ENCODE assay signal across 9 cellular contexts in genomic region chr15:65376767-65377104, GRCh38. TPM values are rescaled to one million over a fixed set of nuclear protein-coding genes. Genes with fewer than 3 reads are reported as not detected.
DNase-seq lines count a peak whose midpoint lies in the region; ATAC-seq, FAIRE-seq and TF ChIP-seq lines count a peak whose summit lies in the region.
"Had no signal": no experiment of that assay in that cellular context is flagged by ENCODE, and none has a peak within 500 bp of the region (broad histone marks: within the 10 kb centered on the region; RNA-seq: fewer than 3 reads in every experiment).

No MANE protein-coding gene starts in this region.

- POLR2A ChIA-PET in Caco-2 (lab: Charles Lee) (interaction anchor here (0.6 to 4.0 kb wide), 2 partner anchors 56 to 72 kb away, joined by 3 to 25 read pairs; partner anchors contain the start of gene RNU5B-1), Panc1 (lab: Charles Lee) (interaction anchor here (0.6 kb wide), 1 partner anchor 9 kb away, joined by 5 read pairs; no protein-coding TSS in a partner anchor)

- peak; percentile 68 for ATAC-seq in Panc1
- ATAC-seq in pancreas: peak; percentile 41 to 68 (median 59)
- no peak for ATAC-seq in GM18511 (IDR thresholded peaks at IDR 0.05; ENCODE audit: unreplicated experiment)
- no peak for ATAC-seq in HG03342 (IDR thresholded peaks at IDR 0.05; ENCODE audit: unreplicated experiment)

- H3K4me2 ChIP-seq in fibroblast of lung (ENCODE audit: extremely low read depth, insufficient read depth, low read length): peak overlapping the region; percentile 79

- H3K27me3 ChIP-seq in Caco-2 (replicated peaks; ENCODE audit: control insufficient read depth, insufficient read depth, low read length) (no peaks in the 10 kb centered on the region), Panc1 (ENCODE audit: control insufficient read depth, insufficient read depth, low read length) (peaks cover 34% of the 10 kb centered on the region), fibroblast of lung (ENCODE audit: control insufficient read depth, insufficient read depth, low read length) (peaks cover 37% of the 10 kb centered on the region), pancreas (peaks cover 0 to 14% (median 2%) of the 10 kb centered on the region in 4 donors)
- H3K27me3 ChIP-seq: thyroid gland had no signal

- H3K27me3 Mint-ChIP-seq in Caco-2 (ENCODE audit: insufficient read depth, unreplicated experiment): no peaks in the 10 kb centered on the region

- FAIRE-seq in pancreas (lab: Jason Lieb, UNC): no peak

- no TSS peak for BruUV-seq in Caco-2 (replicated peaks; lab: Mats Ljungman, UMichigan)
- no TSS peak for BruUV-seq in Panc1 (replicated peaks; lab: Mats Ljungman, UMichigan)

- peaks cover 23% of the 10 kb centered on the region for H3K4me1 Mint-ChIP-seq in Caco-2 (ENCODE audit: low read depth, unreplicated experiment)

- no peaks in the 10 kb centered on the region for H4K20me1 ChIP-seq in fibroblast of lung (ENCODE audit: control insufficient read depth, extremely low read depth, insufficient read depth, low read length)

- TF ChIP-seq CTCF in Caco-2 (IDR thresholded peaks at IDR 0.05; ENCODE audit: insufficient read depth in 1 of 2, low read depth in 1 of 2, low read length in 1 of 2, severe bottlenecking in 1 of 2, unreplicated experiment in 1 of 2) (no peak), Panc1 (IDR thresholded peaks at IDR 0.05) (no peak), fibroblast of lung (conservative IDR thresholded peaks at IDR 0.05 in 1 of 2, IDR thresholded peaks at IDR 0.05 in 1 of 2; ENCODE audit: low read depth in 1 of 2, low read length in 2 of 2) (no peak), pancreas (IDR thresholded peaks at IDR 0.05) (no peak)

- H3K9me3 ChIP-seq in Caco-2: no peaks in the 10 kb centered on the region
- H3K9me3 ChIP-seq in Panc1 (ENCODE audit: control insufficient read depth, insufficient read depth, low read depth, low read length): no peaks in the 10 kb centered on the region
- H3K9me3 ChIP-seq in fibroblast of lung (ENCODE audit: control insufficient read depth, insufficient read depth, low read depth, low read length): no peaks in the 10 kb centered on the region
- no peaks in the 10 kb centered on the region for H3K9me3 ChIP-seq in pancreas
- H3K9me3 ChIP-seq: thyroid gland had no signal

- intact Hi-C loops in Caco-2 (cut with micrococcal nuclease; ENCODE audit: unreplicated experiment): no loop called here
- intact Hi-C loops in Panc1 (cut with micrococcal nuclease; ENCODE audit: unreplicated experiment): no loop called here
- intact Hi-C loops in pancreas (cut with DNase I): no loop called here

- in situ Hi-C loops in Panc1 (cut with HindIII; ENCODE audit: low pct_unique_long_range_greater_than_20kb, low sequenced_read_pairs): loop anchor here (10.0 kb wide), 1 partner anchor 52 kb away; no protein-coding TSS in a partner anchor

- H3K4me3 ChIP-seq in Caco-2 (ENCODE audit: low read depth, low read length): peak overlapping the region; percentile 91
- peak overlapping the region; percentile 44 to 46 for H3K4me3 ChIP-seq in Panc1 (ENCODE audit: low read depth in 2 of 2, low read length in 2 of 2)
- H3K4me3 ChIP-seq in fibroblast of lung (replicated peaks in 1 of 4; ENCODE audit: control extremely low read depth in 1 of 4, insufficient read depth in 1 of 4, low read depth in 3 of 4, low read length in 4 of 4): peak overlapping the region in 3 of 4 experiments; percentile 8 to 52 (median 43)
- peak overlapping the region; percentile 23 to 60 (median 35) for H3K4me3 ChIP-seq in pancreas

- H3K4me1 ChIP-seq in Caco-2 (peaks cover 31% of the 10 kb centered on the region), Panc1 (ENCODE audit: control insufficient read depth, insufficient read depth, low read length) (no peaks in the 10 kb centered on the region; the same call in 1 of the 2 replicates), fibroblast of lung (ENCODE audit: control insufficient read depth, extremely low read depth, insufficient read depth, low read length) (no peaks in the 10 kb centered on the region), pancreas (no peaks in the 10 kb centered on the region)

- H3K4me3 Mint-ChIP-seq in Caco-2 (ENCODE audit: unreplicated experiment): peak overlapping the region; percentile 100

- no peak for DNase-seq in Caco-2
- DNase-seq in Panc1 (ENCODE audit: low read depth, low spot score): no peak
- DNase-seq in fibroblast of lung (ENCODE audit: low read depth in 2 of 2): peak in 1 of 2 donors; percentile 9
- DNase-seq in pancreas: no peak
- DNase-seq in central memory CD4-positive, alpha-beta T cell: no peak
- DNase-seq in hepatic stellate cell (ENCODE audit: low spot score): no peak

- peaks cover 24% of the 10 kb centered on the region for H3K36me3 Mint-ChIP-seq in Caco-2 (ENCODE audit: insufficient read depth, unreplicated experiment)

- H3K27ac Mint-ChIP-seq in Caco-2 (ENCODE audit: unreplicated experiment): peak overlapping the region; percentile 90

- no peaks in the 10 kb centered on the region for H3K9me3 Mint-ChIP-seq in Caco-2 (ENCODE audit: unreplicated experiment)

- peak overlapping the region; percentile 16 for H2AFZ ChIP-seq in fibroblast of lung (ENCODE audit: low read length)

- H3K27ac ChIP-seq in Panc1 (ENCODE audit: low read length) (no peak overlapping the region), fibroblast of lung (ENCODE audit: insufficient read depth, low read length) (no peak overlapping the region), pancreas (no peak overlapping the region)

- WGBS in pancreas, 2 donors: 1 to 2% methylated on average over 19 to 21 of the region's 21 CpGs

- CTCF ChIA-PET in Caco-2 (lab: Charles Lee): interaction anchor here (0.7 to 1.0 kb wide), 3 partner anchors 8 to 62 kb away, joined by 5 to 6 read pairs (median 5); no protein-coding TSS in a partner anchor
- CTCF ChIA-PET in Panc1 (lab: Charles Lee): no interaction called here

- H3K9ac ChIP-seq in fibroblast of lung (ENCODE audit: insufficient read depth, low read length): no peak overlapping the region

- H3K36me3 ChIP-seq in Caco-2 (ENCODE audit: control insufficient read depth, insufficient read depth, low read length): peaks cover 4% of the 10 kb centered on the region
- H3K36me3 ChIP-seq in Panc1 (ENCODE audit: control insufficient read depth, insufficient read depth, low read length): no peaks in the 10 kb centered on the region; the same call in 1 of the 2 replicates
- H3K36me3 ChIP-seq in fibroblast of lung (ENCODE audit: control insufficient read depth, insufficient read depth, low read length): no peaks in the 10 kb centered on the region
- H3K36me3 ChIP-seq in pancreas: no peaks in the 10 kb centered on the region
- H3K36me3 ChIP-seq: thyroid gland had no signal

- H3K79me2 ChIP-seq in fibroblast of lung (ENCODE audit: control insufficient read depth, insufficient read depth, low read length): no peaks in the 10 kb centered on the region

RNA-seq across cellular contexts. Expression of gene IGDCC3, which starts 1.1 kb away (rescaled TPM):
- total RNA-seq in Caco-2 (2022) (43.5 and 51.2 TPM in 2 replicates), Panc1 (2021; ENCODE audit: unreplicated experiment) (0.18 TPM), fibroblast of lung (not detected in 2 replicates), pancreas (under 1 TPM in 1 of 6 donors, not detected in 5; 0.32 TPM)
- not detected for polyA plus RNA-seq in Panc1 (2012; ENCODE audit: insufficient read length)
- polyA plus RNA-seq in fibroblast of lung (0.15 TPM in 1 of 2 replicates, not detected in the other), pancreas (not detected)
- 0.19 TPM in 1 of 2 replicates, not detected in the other for polyA plus RNA-seq in fibroblast of lung (2012)
- not detected in 2 replicates for polyA minus RNA-seq in fibroblast of lung (ENCODE audit: low replicate concordance)

RNA-seq across cellular contexts. Expression of gene IGDCC4, which starts 46.0 kb away (rescaled TPM):
- total RNA-seq in Caco-2 (2022) (3.7 and 4.5 TPM in 2 replicates), Panc1 (2021; ENCODE audit: unreplicated experiment) (5.1 TPM), fibroblast of lung (2.8 and 5.6 TPM in 2 replicates), pancreas (1 to 10 TPM in 2 of 6 donors, under 1 TPM in 4; 0.22 to 2.2 (median 0.52) TPM)
- polyA plus RNA-seq in Panc1 (2012; ENCODE audit: insufficient read length): 4.3 TPM
- polyA plus RNA-seq in fibroblast of lung (0.93 and 0.94 TPM in 2 replicates), pancreas (under 1 TPM; 0.23 to 0.26 TPM)
- polyA plus RNA-seq in fibroblast of lung (2012): 0.69 and 0.78 TPM in 2 replicates
- 0.74 and 2.5 TPM in 2 replicates for polyA minus RNA-seq in fibroblast of lung (ENCODE audit: low replicate concordance)

Comparison
In these comparisons a context has a peak if more than half of its experiments do, and no peak if none do; other contexts are left out.
1. H3K4me3 ChIP-seq: peak in every context shown above with its lines; median percentile 91 in Caco-2; 45 in Panc1; 43 in fibroblast of lung; 35 in pancreas.
2. ATAC-seq: peak in Panc1 (single experiment) and pancreas (4 of 4); none in GM18511 (single experiment) and HG03342 (single experiment).
3. RNA of gene IGDCC3, which starts 1.1 kb away (total RNA-seq): 43.5 to 51.2 TPM in Caco-2; 0.18 TPM in Panc1 (single experiment), not detected in fibroblast of lung and 0.32 TPM in pancreas; every median in the first group is over 10 times any median in the second.